8 cellular contexts compared by ENCODE assay signal in genomic region chr1:15523922-15524282, GRCh38. TPM values are rescaled to one million over a fixed set of nuclear protein-coding genes. Genes with fewer than 3 reads are reported as not detected.
A peak's percentile ranks its signal among the peaks of the same experiment; 100 is the strongest.
DNase-seq lines count a peak whose midpoint lies in the region; ATAC-seq and TF ChIP-seq lines count a peak whose summit lies in the region.

Gene CASP9, minus strand, starts transcription at chr1:15524215. Its CDS starts 15 bp downstream, at chr1:15524200.

- H3K9me3 ChIP-seq in heart left ventricle (no peaks in the 10 kb centered on the region), skeletal muscle satellite cell (replicated peaks; ENCODE audit: low read length) (no peaks in the 10 kb centered on the region)

- peak within 1 kb of the TSS; percentile 81 for H3K4me2 ChIP-seq in skeletal muscle satellite cell (ENCODE audit: low read length)

- DNase-seq in stimulated activated naive CD8-positive, alpha-beta T cell treated with anti-CD3 and anti-CD28 coated beads, Interleukin-15, Interleukin-2, amounts not matched to agents 100 U/mL and 50 U/mL, for 24 hours, result no peak
- no peak for DNase-seq in activated CD4-positive, alpha-beta memory T cell treated with anti-CD3 and anti-CD28 coated beads, Interleukin-2, amount 10 ng/mL, durations not matched to agents 7 days and 5 days
- no peak for DNase-seq in heart left ventricle

- peaks cover 8 to 47% (median 30%) of the 10 kb centered on the region in 12 donors for H3K4me1 ChIP-seq in heart left ventricle
- H3K4me1 ChIP-seq in skeletal muscle satellite cell (ENCODE audit: control insufficient read depth, insufficient read depth, low read length), result peaks cover 17% of the 10 kb centered on the region

- ATAC-seq in stimulated activated naive CD8-positive, alpha-beta T cell treated with anti-CD3 and anti-CD28 coated beads, Interleukin-15, Interleukin-2, amounts not matched to agents 100 U/mL and 50 U/mL, for 24 hours, result no peak
- ATAC-seq in heart left ventricle (no peak), HG02981 (IDR thresholded peaks at IDR 0.05; ENCODE audit: unreplicated experiment) (no peak), GM18511 (IDR thresholded peaks at IDR 0.05; ENCODE audit: unreplicated experiment) (no peak), GM18870 (IDR thresholded peaks at IDR 0.05; ENCODE audit: unreplicated experiment) (no peak)

- peaks cover 0 to 4% (median 0%) of the 10 kb centered on the region in 9 donors for H3K36me3 ChIP-seq in heart left ventricle
- no peaks in the 10 kb centered on the region for H3K36me3 ChIP-seq in skeletal muscle satellite cell (ENCODE audit: insufficient read depth, low read length)

- no peaks in the 10 kb centered on the region for H3K9me3 Mint-ChIP-seq in stimulated activated naive CD8-positive, alpha-beta T cell treated with anti-CD3 and anti-CD28 coated beads, Interleukin-15, Interleukin-2, amounts not matched to agents 100 ng/mL and 50 ng/mL, for 24 hours
- H3K9me3 Mint-ChIP-seq in activated CD4-positive, alpha-beta memory T cell treated with anti-CD3 and anti-CD28 coated beads, Interleukin-2, amount 10 ng/mL, durations not matched to agents 7 days and 5 days, result no peaks in the 10 kb centered on the region

- intact Hi-C loops in heart left ventricle (cut with DNase I), result loop anchor here in 2 of 10 donors (5.0 to 10.0 kb wide), 2 partner anchors 197 to 199 kb away; no protein-coding TSS in a partner anchor

- no peaks in the 10 kb centered on the region for H3K36me3 Mint-ChIP-seq in stimulated activated naive CD8-positive, alpha-beta T cell treated with anti-CD3 and anti-CD28 coated beads, Interleukin-15, Interleukin-2, amounts not matched to agents 100 ng/mL and 50 ng/mL, for 24 hours (ENCODE audit: low read depth)
- H3K36me3 Mint-ChIP-seq in activated CD4-positive, alpha-beta memory T cell treated with anti-CD3 and anti-CD28 coated beads, Interleukin-2, amount 10 ng/mL, durations not matched to agents 7 days and 5 days (ENCODE audit: low read depth), result peaks cover 7% of the 10 kb centered on the region

- H3K27me3 Mint-ChIP-seq in stimulated activated naive CD8-positive, alpha-beta T cell treated with anti-CD3 and anti-CD28 coated beads, Interleukin-15, Interleukin-2, amounts not matched to agents 100 ng/mL and 50 ng/mL, for 24 hours, result no peaks in the 10 kb centered on the region
- no peaks in the 10 kb centered on the region for H3K27me3 Mint-ChIP-seq in activated CD4-positive, alpha-beta memory T cell treated with anti-CD3 and anti-CD28 coated beads, Interleukin-2, amount 10 ng/mL, durations not matched to agents 7 days and 5 days

- CTCF ChIA-PET in activated CD4-positive, alpha-beta memory T cell treated with anti-CD3 and anti-CD28 coated beads, Interleukin-2, amount 10 ng/mL, durations not matched to agents 7 days and 5 days (lab: Charles Lee), result no interaction called here

- TF ChIP-seq POLR2A in heart left ventricle (IDR thresholded peaks at IDR 0.05), result peak in 1 of 2 donors; percentile 29

- H3K27ac ChIP-seq in heart left ventricle, result peak within 1 kb of the TSS; percentile 95 to 99 (median 97)

- TF ChIP-seq CTCF in heart left ventricle (IDR thresholded peaks at IDR 0.05), result peak in 1 of 12 donors; percentile 9

- H3K4me3 ChIP-seq in heart left ventricle (peak within 1 kb of the TSS; percentile 45 to 95 (median 75)), skeletal muscle satellite cell (ENCODE audit: low read length) (peak within 1 kb of the TSS; percentile 92)

- no peaks in the 10 kb centered on the region for H3K27me3 ChIP-seq in heart left ventricle
- no peaks in the 10 kb centered on the region for H3K27me3 ChIP-seq in skeletal muscle satellite cell (ENCODE audit: control insufficient read depth, insufficient read depth, low read length)

- POLR2A ChIA-PET in activated CD4-positive, alpha-beta memory T cell treated with anti-CD3 and anti-CD28 coated beads, Interleukin-2, amount 10 ng/mL, durations not matched to agents 7 days and 5 days (lab: Charles Lee), result interaction anchor here (1.0 to 1.3 kb wide), 3 partner anchors 9 to 313 kb away, joined by 3 to 11 read pairs (median 4); no protein-coding TSS in a partner anchor

- H3K27ac Mint-ChIP-seq in stimulated activated naive CD8-positive, alpha-beta T cell treated with anti-CD3 and anti-CD28 coated beads, Interleukin-15, Interleukin-2, amounts not matched to agents 100 ng/mL and 50 ng/mL, for 24 hours, result peak within 1 kb of the TSS; percentile 98
- H3K27ac Mint-ChIP-seq in activated CD4-positive, alpha-beta memory T cell treated with anti-CD3 and anti-CD28 coated beads, Interleukin-2, amount 10 ng/mL, durations not matched to agents 7 days and 5 days, result peak within 1 kb of the TSS; percentile 95

- H3K4me1 Mint-ChIP-seq in stimulated activated naive CD8-positive, alpha-beta T cell treated with anti-CD3 and anti-CD28 coated beads, Interleukin-15, Interleukin-2, amounts not matched to agents 100 ng/mL and 50 ng/mL, for 24 hours (ENCODE audit: low read depth), result peaks cover 48% of the 10 kb centered on the region
- peaks cover 60% of the 10 kb centered on the region for H3K4me1 Mint-ChIP-seq in activated CD4-positive, alpha-beta memory T cell treated with anti-CD3 and anti-CD28 coated beads, Interleukin-2, amount 10 ng/mL, durations not matched to agents 7 days and 5 days

- peak within 1 kb of the TSS; percentile 82 for H3K4me3 Mint-ChIP-seq in stimulated activated naive CD8-positive, alpha-beta T cell treated with anti-CD3 and anti-CD28 coated beads, Interleukin-15, Interleukin-2, amounts not matched to agents 100 ng/mL and 50 ng/mL, for 24 hours
- H3K4me3 Mint-ChIP-seq in activated CD4-positive, alpha-beta memory T cell treated with anti-CD3 and anti-CD28 coated beads, Interleukin-2, amount 10 ng/mL, durations not matched to agents 7 days and 5 days, result peak within 1 kb of the TSS; percentile 88

- 0 to 1% (median 0%) methylated on average over 9 to 33 of the region's 33 CpGs for WGBS in heart left ventricle, 4 donors

- peak within 1 kb of the TSS; percentile 91 for H3K9ac ChIP-seq in skeletal muscle satellite cell (ENCODE audit: low read depth, low read length)

RNA-seq across cellular contexts. Expression of gene CASP9, which starts in this region (rescaled TPM):
- 10 to 100 TPM; 21.5 to 22.4 TPM for total RNA-seq in activated CD4-positive, alpha-beta memory T cell treated with anti-CD3 and anti-CD28 coated beads, Interleukin-2, amount 10 ng/mL, durations not matched to agents 7 days and 5 days
- 10 to 100 TPM in 6 of 9 donors, 1 to 10 TPM in 3; 8.6 to 15.9 (median 11.8) TPM for total RNA-seq in heart left ventricle
- polyA plus RNA-seq in heart left ventricle, result 10 to 100 TPM; 11.5 to 16.9 TPM
- total RNA-seq in skeletal muscle satellite cell (2012; rRNA removed), result 5.1 and 6.1 TPM in 2 replicates
